9 cellular contexts compared by ENCODE assay signal in genomic region chr10:30611041-30611440, GRCh38. TPM values are rescaled to one million over a fixed set of nuclear protein-coding genes. Genes with fewer than 3 reads are reported as not detected.
"Had no signal": no experiment of that assay in that cellular context is flagged by ENCODE, and none has a peak within 500 bp of the region (broad histone marks: within the 10 kb centered on the region; RNA-seq: fewer than 3 reads in every experiment).

No MANE protein-coding gene starts in this region.

RNA-seq across cellular contexts. Expression of gene LYZL2, which starts 18.5 kb away (rescaled TPM):
- total RNA-seq: LHCN-M2, MCF 10A, NCI-H460, OCI-LY7, PC-9, Right ventricle myocardium inferior, RPMI7951, SJCRH30, SK-MEL-5 had no signal
